8 cellular contexts compared by ENCODE assay signal in the genomic region with DNA sequence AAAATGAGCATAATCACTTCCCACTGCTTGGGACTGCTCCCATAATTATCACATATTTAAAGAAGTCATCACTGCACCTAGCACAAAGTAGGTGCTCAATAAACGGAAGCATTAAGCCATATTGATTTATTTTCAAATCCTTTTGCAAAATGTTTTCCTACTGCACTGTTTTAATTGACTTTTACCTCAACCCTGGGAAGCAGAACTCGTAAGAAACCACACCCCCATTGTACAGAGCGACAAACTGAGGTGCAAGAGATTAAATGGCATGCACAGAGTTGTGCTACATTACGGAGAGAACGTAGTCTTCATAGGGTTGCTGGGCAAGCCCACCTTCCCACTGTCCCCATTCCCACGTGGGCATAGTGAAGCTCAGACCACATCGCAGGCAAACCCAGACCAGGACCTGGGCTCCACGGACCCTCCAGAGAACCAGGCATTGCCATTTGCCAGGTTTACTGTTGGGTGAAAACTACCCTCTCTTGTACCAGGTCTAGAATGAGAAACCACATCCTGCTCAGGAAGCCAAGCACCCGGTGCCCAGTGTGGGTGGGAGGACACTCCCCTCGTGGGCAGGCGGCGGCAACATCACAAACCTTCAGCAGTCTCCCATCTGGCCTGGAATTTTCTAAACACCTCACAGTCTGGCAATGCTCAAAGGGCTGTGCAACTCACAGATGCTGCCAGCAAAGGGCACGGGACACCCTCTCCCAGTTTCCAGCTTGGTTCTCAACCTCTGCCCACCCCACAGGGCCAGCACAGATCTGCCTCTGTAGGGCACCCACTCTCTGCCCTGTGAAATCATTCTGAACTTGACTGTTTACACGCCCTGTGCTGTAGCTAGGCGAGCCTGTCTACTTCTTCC. TPM values are rescaled to one million over a fixed set of nuclear protein-coding genes. Genes with fewer than 3 reads are reported as not detected.
A peak's percentile ranks its signal among the peaks of the same experiment; 100 is the strongest.
DNase-seq lines count a peak whose midpoint lies in the region; ATAC-seq and TF ChIP-seq lines count a peak whose summit lies in the region.

No MANE protein-coding gene starts in this region.

- DNase-seq in G401 (ENCODE audit: low spot score), result peak; percentile 41
- peak in 3 of 4 experiments; percentile 17 to 51 (median 20) for DNase-seq in activated CD4-positive, CD25-positive, alpha-beta regulatory T cell (lab: John Stamatoyannopoulos, UW)
- DNase-seq in effector CD8-positive, alpha-beta T cell (lab: John Stamatoyannopoulos, UW), result peak; percentile 16
- DNase-seq in gastrocnemius medialis, result no peak

- peak overlapping the region; percentile 77 to 84 (median 81) for H3K27ac ChIP-seq in gastrocnemius medialis

- TF ChIP-seq POLR2A in gastrocnemius medialis (IDR thresholded peaks at IDR 0.05), result no peak

- TF ChIP-seq CTCF in gastrocnemius medialis (IDR thresholded peaks at IDR 0.05 in 4 of 5, conservative IDR thresholded peaks at IDR 0.05 in 1 of 5), result no peak

- no peaks in the 10 kb centered on the region for H3K9me3 ChIP-seq in gastrocnemius medialis

- peaks cover 45 to 61% of the 10 kb centered on the region in 2 donors for H3K4me1 ChIP-seq in gastrocnemius medialis

- in situ Hi-C loops in G401 (cut with HindIII; ENCODE audit: low sequenced_read_pairs), result no loop called here
- in situ Hi-C loops in gastrocnemius medialis (cut with MboI; ENCODE audit: low sequenced_read_pairs in 4 of 4), result no loop called here

- ATAC-seq in gastrocnemius medialis (no peak), GM21390 (IDR thresholded peaks at IDR 0.05; ENCODE audit: unreplicated experiment) (no peak), GM19455 (IDR thresholded peaks at IDR 0.05; ENCODE audit: unreplicated experiment) (no peak), HG03521 (IDR thresholded peaks at IDR 0.05; ENCODE audit: unreplicated experiment) (no peak), HG02588 (IDR thresholded peaks at IDR 0.05; ENCODE audit: unreplicated experiment) (no peak)

- H3K4me3 ChIP-seq in gastrocnemius medialis, result no peak overlapping the region

- no peaks in the 10 kb centered on the region for H3K27me3 ChIP-seq in gastrocnemius medialis

- no peaks in the 10 kb centered on the region for H3K36me3 ChIP-seq in gastrocnemius medialis

- intact Hi-C loops in gastrocnemius medialis (cut with DNase I; ENCODE audit: low total_unique reads), result no loop called here

RNA-seq across cellular contexts. Expression of a gene that starts 8.2 kb away (rescaled TPM):
- total RNA-seq in G401 (2014; rRNA removed; shearing (Covaris generic)), result 12.7 and 15.7 TPM in 2 replicates
- total RNA-seq in gastrocnemius medialis, result 10 to 100 TPM in 1 of 4 donors, 1 to 10 TPM in 3; 2.1 to 16.3 (median 5.7) TPM

RNA-seq across cellular contexts. Expression of a gene that starts 45.9 kb away (rescaled TPM):
- 40.5 and 51.4 TPM in 2 replicates for total RNA-seq in G401 (2014; rRNA removed; shearing (Covaris generic))
- 10 to 100 TPM; 22.8 to 35.3 (median 31.4) TPM for total RNA-seq in gastrocnemius medialis

Comparison
In these comparisons a context has a peak if more than half of its experiments do, and no peak if none do; other contexts are left out.
1. DNase-seq: peak in G401 (single experiment), activated CD4-positive, CD25-positive, alpha-beta regulatory T cell (3 of 4) and effector CD8-positive, alpha-beta T cell (single experiment); none in gastrocnemius medialis (0 of 2).